22 cellular contexts compared by ENCODE assay signal in the genomic region with DNA sequence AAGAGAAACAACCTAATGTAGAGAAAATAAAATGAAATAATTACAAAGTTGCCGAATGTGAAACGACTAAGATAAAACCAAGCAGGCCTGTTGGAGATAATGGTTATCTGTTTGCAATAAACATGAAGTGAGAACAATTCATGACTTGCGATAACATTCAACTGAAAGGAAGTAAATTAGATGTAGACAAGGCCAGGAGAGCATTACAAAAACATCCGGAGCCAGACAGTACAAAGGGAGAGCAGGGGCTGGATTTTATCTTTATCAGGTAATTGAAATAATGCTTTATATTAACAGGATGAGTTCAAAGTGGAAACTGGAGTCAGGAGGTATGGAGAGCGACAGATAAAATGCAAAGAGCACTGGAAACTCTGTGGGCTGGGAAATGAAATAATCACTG.
"Had no signal": no experiment of that assay in that cellular context is flagged by ENCODE, and none has a peak within 500 bp of the region (broad histone marks: within the 10 kb centered on the region; RNA-seq: fewer than 3 reads in every experiment).

No MANE protein-coding gene starts in this region.

- H3K4me1 ChIP-seq: SJSA1 had no signal

- H3K9me3 ChIP-seq: SJSA1 had no signal

- ATAC-seq: K562 had no signal

- H3K4me2 ChIP-seq: KMS-11 had no signal

- H3K27ac ChIP-seq: KMS-11, SJSA1 had no signal

- FAIRE-seq: K562, RCC 7860 had no signal

- H3K36me3 ChIP-seq: SJSA1 had no signal

- DNase-seq: Kasumi-1, MM.1S, NCI-H1092 treated with DMSO at 0.1 percent for 48 hours, NCI-H1436, NCI-H187, NCI-H2029, NCI-H2081 treated with DMSO at 0.1 percent for 48 hours, NCI-H2171, NCI-H226, NCI-H446, NCI-H510A, NCI-H524 treated with DMSO at 0.1 percent for 48 hours, NCI-H69, NCI-H774, Right ventricle myocardium superior, RPMI8226, SIG-M5, SW 1271 had no signal

- H3K4me3 ChIP-seq: K562, SJSA1 had no signal

- H3K9ac ChIP-seq: KMS-11 had no signal

- H3K27me3 ChIP-seq: SJSA1 had no signal
